Comparison of ENCODE assay signal across 8 cellular contexts in the genomic region with DNA sequence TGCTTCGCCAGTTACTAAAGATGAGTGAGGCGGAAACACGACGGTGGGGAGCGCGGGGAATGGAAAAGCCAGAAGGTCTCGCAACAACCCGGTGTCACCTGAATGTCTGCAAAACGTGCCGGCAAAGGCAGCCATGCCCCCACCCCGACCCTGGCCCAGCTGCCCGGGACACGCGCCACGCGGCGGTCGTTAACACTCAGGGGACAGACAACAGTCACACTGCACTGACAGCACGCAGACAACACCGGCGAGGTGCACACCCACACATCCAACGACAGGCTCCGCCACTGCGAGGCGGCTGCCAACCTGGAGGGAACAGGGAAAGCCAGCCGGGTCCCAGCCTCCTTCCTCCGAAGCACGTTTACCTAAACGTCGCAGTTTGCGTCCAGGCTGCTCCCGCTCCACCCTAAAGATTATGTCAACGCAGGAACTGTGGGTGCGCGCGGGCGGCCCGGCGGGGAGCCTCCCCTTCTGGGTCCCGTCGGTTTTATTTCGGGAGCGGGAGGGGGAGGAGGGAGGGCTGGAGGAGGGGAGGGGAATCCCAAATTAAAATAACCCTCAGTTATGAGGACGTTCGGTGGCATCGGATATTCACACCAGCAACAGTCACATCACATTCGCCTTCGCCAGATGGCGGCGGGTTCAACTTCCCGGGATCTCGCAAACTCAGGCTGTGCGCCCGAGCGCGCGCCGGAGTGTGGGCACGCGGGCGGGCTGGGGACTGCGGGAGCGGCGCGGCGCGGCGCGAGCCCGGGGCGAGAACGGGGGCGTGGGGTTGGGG. TPM values are rescaled to one million over a fixed set of nuclear protein-coding genes. Genes with fewer than 3 reads are reported as not detected.
DNase-seq lines count a peak whose midpoint lies in the region; ATAC-seq, FAIRE-seq and TF ChIP-seq lines count a peak whose summit lies in the region.

No MANE protein-coding gene starts in this region.

- peaks cover 21% of the 10 kb centered on the region for H3K27me3 Mint-ChIP-seq in activated T-cell treated with anti-CD3 and anti-CD28 coated beads, Interleukin-2, amount 50 U/mL, for 72 hours (ENCODE audit: low read depth)

- ATAC-seq in A549 (peak; percentile 49 to 51), GM18870 (IDR thresholded peaks at IDR 0.05; ENCODE audit: unreplicated experiment) (peak; percentile 2), HG03175 (IDR thresholded peaks at IDR 0.05; ENCODE audit: unreplicated experiment) (peak; percentile 6), upper lobe of right lung (peak; percentile 26)
- ATAC-seq in activated T-cell treated with anti-CD3 and anti-CD28 coated beads, Interleukin-2, amount 50 U/mL, for 72 hours (replicated peaks in 1 of 2) = peak; percentile 5 to 9

- no peak overlapping the region for H2AFZ ChIP-seq in neural cell (ENCODE audit: low read depth, low read length)

- H3K36me3 ChIP-seq in esophagus squamous epithelium (no peaks in the 10 kb centered on the region), neural cell (ENCODE audit: insufficient read depth, low read length) (no peaks in the 10 kb centered on the region), upper lobe of right lung (no peaks in the 10 kb centered on the region)

- CTCF ChIA-PET in A549 (lab: Yijun Ruan, JAX) = no interaction called here

- peaks cover 44% of the 10 kb centered on the region for H3K4me1 Mint-ChIP-seq in activated T-cell treated with anti-CD3 and anti-CD28 coated beads, Interleukin-2, amount 50 U/mL, for 72 hours (ENCODE audit: low read depth)

- WGBS in A549 (ENCODE audit: missing lambda C conversion rate) = 0% methylated on average over 4 of the region's 73 CpGs
- 0% methylated on average over 6 of the region's 73 CpGs; no CpG with 5 or more reads in 1 of the 2 donors for WGBS in esophagus squamous epithelium, 2 donors

- H3K36me3 Mint-ChIP-seq in activated T-cell treated with anti-CD3 and anti-CD28 coated beads, Interleukin-2, amount 50 U/mL, for 72 hours (ENCODE audit: insufficient read depth in 2 of 2) = peaks cover 10 to 17% of the 10 kb centered on the region in 2 donors

- H3K4me2 ChIP-seq in A549 (peak overlapping the region; percentile 86), neural cell (ENCODE audit: low read length) (peak overlapping the region; percentile 62)

- peak overlapping the region; percentile 57 for H3K9ac ChIP-seq in neural cell (ENCODE audit: low read length)

- H4K20me1 ChIP-seq in neural cell (ENCODE audit: insufficient read depth) = peaks cover 5% of the 10 kb centered on the region

- intact Hi-C loops in esophagus squamous epithelium (cut with DNase I) = loop anchor here (10.0 kb wide), 1 partner anchor 1617 kb away; the partner anchor contains the start of gene ZNF236
- intact Hi-C loops in upper lobe of right lung (cut with DNase I) = no loop called here

- TF ChIP-seq CTCF in A549 (IDR thresholded peaks at IDR 0.05) (no peak), esophagus squamous epithelium (IDR thresholded peaks at IDR 0.05) (peak in 2 of 6 experiments; percentile 4 to 28), neural cell (IDR thresholded peaks at IDR 0.05; ENCODE audit: poor library complexity, severe bottlenecking) (peak; percentile 37), upper lobe of right lung (IDR thresholded peaks at IDR 0.05) (no peak)

- H3K9me2 ChIP-seq in neural cell (ENCODE audit: insufficient read depth, low read length) = no peaks in the 10 kb centered on the region

- H3K27me3 ChIP-seq in esophagus squamous epithelium (no peaks in the 10 kb centered on the region), neural cell (ENCODE audit: insufficient read depth, low read depth, low read length) (peaks cover 83% of the 10 kb centered on the region), upper lobe of right lung (no peaks in the 10 kb centered on the region)

- H3K4me1 ChIP-seq in A549 (peaks cover 22% of the 10 kb centered on the region), esophagus squamous epithelium (peaks cover 31 to 71% (median 38%) of the 10 kb centered on the region in 3 donors), upper lobe of right lung (peaks cover 51% of the 10 kb centered on the region)

- H3K27ac Mint-ChIP-seq in activated T-cell treated with anti-CD3 and anti-CD28 coated beads, Interleukin-2, amount 50 U/mL, for 72 hours = peak overlapping the region; percentile 95

- peak overlapping the region; percentile 93 to 96 for H3K4me3 Mint-ChIP-seq in activated T-cell treated with anti-CD3 and anti-CD28 coated beads, Interleukin-2, amount 50 U/mL, for 72 hours

- no peaks in the 10 kb centered on the region for H3K9me3 Mint-ChIP-seq in activated T-cell treated with anti-CD3 and anti-CD28 coated beads, Interleukin-2, amount 50 U/mL, for 72 hours

- FAIRE-seq in A549 (lab: Jason Lieb, UNC) = no peak

- peak overlapping the region; percentile 83 for H3K4me3 ChIP-seq in A549
- H3K4me3 ChIP-seq in esophagus squamous epithelium = peak overlapping the region; percentile 74 to 96 (median 82)
- H3K4me3 ChIP-seq in neural cell (ENCODE audit: low read length) = peak overlapping the region; percentile 75
- H3K4me3 ChIP-seq in upper lobe of right lung = peak overlapping the region; percentile 84

- H3K27ac ChIP-seq in A549 = peak overlapping the region; percentile 92 to 99
- H3K27ac ChIP-seq in esophagus squamous epithelium = peak overlapping the region; percentile 96 to 99 (median 97)
- H3K27ac ChIP-seq in neural cell (ENCODE audit: low read length) = no peak overlapping the region
- H3K27ac ChIP-seq in upper lobe of right lung = peak overlapping the region; percentile 98

- H3K79me2 ChIP-seq in neural cell (replicated peaks; ENCODE audit: insufficient read depth, low read length) = peaks cover 25% of the 10 kb centered on the region

- POLR2A ChIA-PET in A549 (lab: Yijun Ruan, JAX) = no interaction called here

- H3K9me3 ChIP-seq in A549 (no peaks in the 10 kb centered on the region), esophagus squamous epithelium (no peaks in the 10 kb centered on the region), neural cell (ENCODE audit: low read length) (no peaks in the 10 kb centered on the region), upper lobe of right lung (no peaks in the 10 kb centered on the region)

- TF ChIP-seq RAD21 in A549 (conservative IDR thresholded peaks at IDR 0.05 in 1 of 2, IDR thresholded peaks at IDR 0.05 in 1 of 2) = peak in 1 of 2 experiments; percentile 7; a peak in 1 of 5 replicates
- TF ChIP-seq RAD21 in neural cell (conservative IDR thresholded peaks at IDR 0.05) = peak; percentile 40

- DNase-seq in A549 (ENCODE audit: low read depth in 1 of 2, low spot score in 1 of 2) (peak in 1 of 2 experiments; percentile 47), NOMO-1 treated with dmso at 0.1 percent for 144 hours (lab: John Stamatoyannopoulos, UW; ENCODE audit: unreplicated experiment) (peak; percentile 23), esophagus squamous epithelium (lab: John Stamatoyannopoulos, UW) (no peak), upper lobe of right lung (peak; percentile 84)
- DNase-seq in activated T-cell treated with anti-CD3 and anti-CD28 coated beads, Interleukin-2, amount 50 U/mL, for 72 hours = peak; percentile 45 to 60

- TF ChIP-seq POLR2A in A549 (IDR thresholded peaks at IDR 0.05; ENCODE audit: low read length) = no peak
- peak in 1 of 4 donors; percentile 29 for TF ChIP-seq POLR2A in esophagus squamous epithelium (IDR thresholded peaks at IDR 0.05)

- peaks cover 4% of the 10 kb centered on the region for H3F3A ChIP-seq in neural cell (ENCODE audit: insufficient read depth, low read length, poor library complexity, severe bottlenecking)

- TF ChIP-seq EP300 in A549 (IDR thresholded peaks at IDR 0.05) (no peak), neural cell (conservative IDR thresholded peaks at IDR 0.05; ENCODE audit: poor library complexity, severe bottlenecking) (no peak)

TF ChIP-seq in A549, 52 proteins besides CTCF, POLR2A, EP300 and RAD21:
- TF ChIP-seq RFX5 (IDR thresholded peaks at IDR 0.05) = no peak
- TF ChIP-seq, protein P1, sequence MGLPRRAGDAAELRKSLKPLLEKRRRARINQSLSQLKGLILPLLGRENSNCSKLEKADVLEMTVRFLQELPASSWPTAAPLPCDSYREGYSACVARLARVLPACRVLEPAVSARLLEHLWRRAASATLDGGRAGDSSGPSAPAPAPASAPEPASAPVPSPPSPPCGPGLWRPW (IDR thresholded peaks at IDR 0.05) = no peak
- no peak for TF ChIP-seq JUNB (IDR thresholded peaks at IDR 0.05)
- TF ChIP-seq POLR2AphosphoS2 (conservative IDR thresholded peaks at IDR 0.05; ENCODE audit: low read length) = no peak
- no peak for TF ChIP-seq KDM5A (IDR thresholded peaks at IDR 0.05)
- no peak for TF ChIP-seq RARB (CRISPR knock-in tag; IDR thresholded peaks at IDR 0.05)

TF ChIP-seq in neural cell, 6 proteins besides CTCF, POLR2A, EP300 and RAD21 (continues in another document):
- peak; percentile 51 for TF ChIP-seq SMC3 (conservative IDR thresholded peaks at IDR 0.05; ENCODE audit: poor library complexity)
- TF ChIP-seq TAF1 (IDR thresholded peaks at IDR 0.05; ENCODE audit: low read depth) = no peak
- TF ChIP-seq POLR2AphosphoS5 (IDR thresholded peaks at IDR 0.05) = peak; percentile 32

RNA-seq across cellular contexts. Expression of gene PTGR3, which starts 0.7 kb away (rescaled TPM):
- 18.5 and 19.0 TPM in 2 replicates for polyA plus RNA-seq in A549 (2011; rRNA removed)
- 9.9 and 10.1 TPM in 2 replicates for polyA plus RNA-seq in A549 (2012; cell fraction: cytosol; rRNA removed)
- polyA plus RNA-seq in A549 (2012; cell fraction: nucleus; rRNA removed) = 6.2 and 8.4 TPM in 2 replicates
- 6.3 to 7.2 TPM (median 7.2 TPM) in 3 replicates for polyA plus RNA-seq in A549 (2017; fragmentation: RNase III; extraction: RNeasy Plus Mini Kit Qiagen cat#74134 plus additional on column Dnase treatment)
- polyA minus RNA-seq in A549 (2011; rRNA and poly(A)+ RNA removed) = 28.2 and 34.6 TPM in 2 replicates
- 10 to 100 TPM; 40.4 to 41.8 TPM for total RNA-seq in activated T-cell treated with anti-CD3 and anti-CD28 coated beads, Interleukin-2, amount 50 U/mL, for 72 hours
- total RNA-seq in esophagus squamous epithelium = 10 to 100 TPM; 12.2 to 25.2 (median 16.7) TPM
- polyA plus RNA-seq in neural cell = 2.9 and 5.9 TPM in 2 replicates
- polyA minus RNA-seq in neural cell = 3.7 and 5.8 TPM in 2 replicates
- total RNA-seq in upper lobe of right lung = 27.7 TPM

RNA-seq across cellular contexts. Expression of gene TSHZ1, which starts 2.4 kb away (rescaled TPM):
- polyA plus RNA-seq in A549 (2011; rRNA removed) (2.2 and 2.9 TPM in 2 replicates), A549 (2017; fragmentation: RNase III; extraction: RNeasy Plus Mini Kit Qiagen cat#74134 plus additional on column Dnase treatment) (2.7 to 3.0 TPM (median 2.8 TPM) in 3 replicates), neural cell (0.40 and 1.1 TPM in 2 replicates)
- 2.1 and 2.9 TPM in 2 replicates for polyA plus RNA-seq in A549 (2012; cell fraction: cytosol; rRNA removed)
- polyA plus RNA-seq in A549 (2012; cell fraction: nucleus; rRNA removed) = 1.8 and 2.4 TPM in 2 replicates
- 3.8 and 4.0 TPM in 2 replicates for polyA minus RNA-seq in A549 (2011; rRNA and poly(A)+ RNA removed)
- 10 to 100 TPM; 18.1 to 19.2 TPM for total RNA-seq in activated T-cell treated with anti-CD3 and anti-CD28 coated beads, Interleukin-2, amount 50 U/mL, for 72 hours
- total RNA-seq in esophagus squamous epithelium (10 to 100 TPM in 3 of 4 donors, 1 to 10 TPM in 1; 5.4 to 20.2 (median 13.7) TPM), upper lobe of right lung (17.3 TPM)
- 0.93 and 1.5 TPM in 2 replicates for polyA minus RNA-seq in neural cell
